Comparison of ENCODE assay signal across 1 cellular context in the genomic region with DNA sequence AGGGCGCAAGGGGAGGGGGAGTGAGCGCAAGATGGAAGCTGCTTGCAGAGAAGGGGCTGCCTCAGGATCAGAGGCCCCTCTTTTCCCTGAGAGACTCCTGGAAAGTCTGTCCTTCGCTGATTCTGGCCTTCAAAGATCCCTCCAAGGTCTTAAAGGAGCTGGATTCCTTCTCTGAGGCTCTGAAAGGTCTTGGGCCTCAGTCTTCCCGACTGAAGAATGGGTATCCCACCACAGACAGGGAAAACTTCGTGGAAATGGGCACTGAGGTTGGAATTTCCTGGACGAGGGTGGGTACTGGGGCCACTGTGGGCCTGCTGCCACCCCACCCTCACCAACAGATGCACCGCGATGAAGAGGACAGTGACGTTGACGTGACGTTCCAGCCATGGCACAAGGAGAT.
A peak's percentile ranks its signal among the peaks of the same experiment; 100 is the strongest.
TF ChIP-seq lines count a peak whose summit lies in the region.

No MANE protein-coding gene starts in this region.

TF ChIP-seq in H1, 55 proteins besides CTCF, POLR2A, EP300 and RAD21:
- TF ChIP-seq POU5F1 (IDR thresholded peaks at IDR 0.05; ENCODE audit: low read depth, low read length) = no peak
- TF ChIP-seq HDAC2 (IDR thresholded peaks at IDR 0.05; ENCODE audit: borderline replicate concordance in 1 of 2, low read depth in 2 of 2, low read length in 2 of 2) = peak in 1 of 2 experiments; percentile 97; a peak in 2 of 4 replicates
- no peak for TF ChIP-seq CBX8 (IDR thresholded peaks at IDR 0.05; ENCODE audit: borderline replicate concordance, low read depth, low read length)
- no peak for TF ChIP-seq SUZ12 (IDR thresholded peaks at IDR 0.05; ENCODE audit: low read length)
- TF ChIP-seq, protein P1, sequence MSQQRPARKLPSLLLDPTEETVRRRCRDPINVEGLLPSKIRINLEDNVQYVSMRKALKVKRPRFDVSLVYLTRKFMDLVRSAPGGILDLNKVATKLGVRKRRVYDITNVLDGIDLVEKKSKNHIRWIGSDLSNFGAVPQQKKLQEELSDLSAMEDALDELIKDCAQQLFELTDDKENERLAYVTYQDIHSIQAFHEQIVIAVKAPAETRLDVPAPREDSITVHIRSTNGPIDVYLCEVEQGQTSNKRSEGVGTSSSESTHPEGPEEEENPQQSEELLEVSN (IDR thresholded peaks at IDR 0.05) = no peak
- peak; percentile 22 for TF ChIP-seq ASH2L (IDR thresholded peaks at IDR 0.05; ENCODE audit: low read length)
- TF ChIP-seq KDM1A (IDR thresholded peaks at IDR 0.05; ENCODE audit: borderline replicate concordance, low read length) = peak; percentile 99
TF ChIP-seq in H1: peak in this region for 3.
